In the genomic region with DNA sequence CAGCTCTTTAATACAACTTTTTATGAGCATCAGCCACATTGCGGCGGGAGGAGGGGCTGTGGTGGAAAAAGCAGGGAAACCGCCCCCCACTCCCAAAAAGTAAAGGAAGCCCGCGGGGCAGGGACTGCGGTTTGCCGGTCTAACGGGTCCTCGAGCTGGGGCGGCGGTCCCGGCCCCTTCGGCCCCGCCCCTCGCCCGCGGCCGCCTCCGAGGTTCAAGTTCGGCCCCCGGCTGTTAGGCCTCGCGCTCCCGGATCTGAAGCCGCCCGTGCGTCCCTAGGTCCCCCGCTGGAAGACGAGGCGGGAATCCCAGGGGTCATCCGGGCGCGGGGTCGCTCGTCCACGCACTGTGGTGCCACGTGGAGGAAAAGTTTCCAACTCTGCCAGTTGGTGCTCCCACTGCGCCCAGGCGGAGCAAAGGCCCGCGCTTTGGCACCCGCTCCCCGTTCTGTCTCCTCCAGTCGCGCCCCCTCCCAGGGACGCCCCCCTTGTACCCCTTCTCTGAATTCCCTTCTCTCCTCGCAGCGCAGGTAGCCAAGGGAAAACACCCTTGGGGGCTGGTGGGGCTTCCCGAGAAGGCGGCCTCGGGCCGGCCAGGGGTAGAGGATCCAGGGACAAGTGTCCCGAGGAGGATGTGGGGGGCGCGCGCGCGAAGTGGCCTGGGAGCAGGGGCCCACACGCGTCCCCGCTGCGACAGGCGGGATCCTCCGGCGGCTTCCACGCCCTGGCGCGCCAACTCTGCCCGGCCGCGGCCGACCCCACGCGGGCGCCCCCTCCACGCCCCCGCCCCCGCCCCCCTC, we compare ENCODE assay signal across 1 cellular context.
TF ChIP-seq lines count a peak whose summit lies in the region.

No MANE protein-coding gene starts in this region.

TF ChIP-seq in HEK293, 187 proteins besides CTCF, POLR2A, EP300 and RAD21 (continued from another document and continues in another):
- TF ChIP-seq, protein P1, sequence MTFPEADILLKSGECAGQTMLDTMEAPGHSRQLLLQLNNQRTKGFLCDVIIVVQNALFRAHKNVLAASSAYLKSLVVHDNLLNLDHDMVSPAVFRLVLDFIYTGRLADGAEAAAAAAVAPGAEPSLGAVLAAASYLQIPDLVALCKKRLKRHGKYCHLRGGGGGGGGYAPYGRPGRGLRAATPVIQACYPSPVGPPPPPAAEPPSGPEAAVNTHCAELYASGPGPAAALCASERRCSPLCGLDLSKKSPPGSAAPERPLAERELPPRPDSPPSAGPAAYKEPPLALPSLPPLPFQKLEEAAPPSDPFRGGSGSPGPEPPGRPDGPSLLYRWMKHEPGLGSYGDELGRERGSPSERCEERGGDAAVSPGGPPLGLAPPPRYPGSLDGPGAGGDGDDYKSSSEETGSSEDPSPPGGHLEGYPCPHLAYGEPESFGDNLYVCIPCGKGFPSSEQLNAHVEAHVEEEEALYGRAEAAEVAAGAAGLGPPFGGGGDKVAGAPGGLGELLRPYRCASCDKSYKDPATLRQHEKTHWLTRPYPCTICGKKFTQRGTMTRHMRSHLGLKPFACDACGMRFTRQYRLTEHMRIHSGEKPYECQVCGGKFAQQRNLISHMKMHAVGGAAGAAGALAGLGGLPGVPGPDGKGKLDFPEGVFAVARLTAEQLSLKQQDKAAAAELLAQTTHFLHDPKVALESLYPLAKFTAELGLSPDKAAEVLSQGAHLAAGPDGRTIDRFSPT (tag by site-specific recombination; IDR thresholded peaks at IDR 0.05), result peak; percentile 71; the same call in 1 of the 2 replicates
- TF ChIP-seq FEZF1 (tag by site-specific recombination; IDR thresholded peaks at IDR 0.05) (peak; percentile 62), ZNF324 (tag by site-specific recombination; IDR thresholded peaks at IDR 0.05) (0 out of 2 replicates have a peak, but pooled peaks have one; percentile 48), SP7 (tag by site-specific recombination; IDR thresholded peaks at IDR 0.05) (peak; percentile 72), OVOL3 (tag by site-specific recombination; IDR thresholded peaks at IDR 0.05) (no peak), ZNF776 (tag by site-specific recombination; IDR thresholded peaks at IDR 0.05; ENCODE audit: borderline replicate concordance) (no peak), ZSCAN30 (tag by site-specific recombination; IDR thresholded peaks at IDR 0.05) (peak; percentile 51; the same call in 1 of the 2 replicates), ZNF16 (tag by site-specific recombination; IDR thresholded peaks at IDR 0.05; ENCODE audit: low read depth) (no peak), KLF8 (tag by site-specific recombination; IDR thresholded peaks at IDR 0.05) (peak; percentile 78), ZNF654 (tag by site-specific recombination; IDR thresholded peaks at IDR 0.05; ENCODE audit: low read depth) (no peak), ZBTB21 (tag by site-specific recombination; IDR thresholded peaks at IDR 0.05) (no peak), ZNF175 (tag by site-specific recombination; IDR thresholded peaks at IDR 0.05) (no peak), SP2 (tag by site-specific recombination; IDR thresholded peaks at IDR 0.05) (peak; percentile 79), ZEB2 (tag by site-specific recombination; IDR thresholded peaks at IDR 0.05) (peak; percentile 74), KLF16 (tag by site-specific recombination; IDR thresholded peaks at IDR 0.05) (peak; percentile 89), ZNF423 (tag by site-specific recombination; IDR thresholded peaks at IDR 0.05) (peak; percentile 74), ZNF354C (tag by site-specific recombination; IDR thresholded peaks at IDR 0.05; ENCODE audit: borderline replicate concordance, low read depth) (no peak), ZNF624 (tag by site-specific recombination; IDR thresholded peaks at IDR 0.05) (no peak), ZNF266 (tag by site-specific recombination; IDR thresholded peaks at IDR 0.05; ENCODE audit: low read depth) (no peak), ZNF184 (tag by site-specific recombination; IDR thresholded peaks at IDR 0.05) (no peak), ZFP3 (tag by site-specific recombination; IDR thresholded peaks at IDR 0.05; ENCODE audit: low read depth) (no peak), ZNF155 (tag by site-specific recombination; IDR thresholded peaks at IDR 0.05) (no peak), GLIS2 (tag by site-specific recombination; IDR thresholded peaks at IDR 0.05) (peak; percentile 98), ZNF544 (tag by site-specific recombination; IDR thresholded peaks at IDR 0.05) (no peak), ZBTB1 (tag by site-specific recombination; IDR thresholded peaks at IDR 0.05) (no peak), PRDM1 (tag by site-specific recombination; IDR thresholded peaks at IDR 0.05) (no peak), ZNF112 (tag by site-specific recombination; IDR thresholded peaks at IDR 0.05) (no peak), ZNF530 (tag by site-specific recombination; IDR thresholded peaks at IDR 0.05; ENCODE audit: low read depth) (no peak), ZNF521 (tag by site-specific recombination; IDR thresholded peaks at IDR 0.05) (no peak), ZNF555 (tag by site-specific recombination; conservative IDR thresholded peaks at IDR 0.05) (no peak), ZNF791 (tag by site-specific recombination; IDR thresholded peaks at IDR 0.05) (no peak)
- TF ChIP-seq, protein P2, sequence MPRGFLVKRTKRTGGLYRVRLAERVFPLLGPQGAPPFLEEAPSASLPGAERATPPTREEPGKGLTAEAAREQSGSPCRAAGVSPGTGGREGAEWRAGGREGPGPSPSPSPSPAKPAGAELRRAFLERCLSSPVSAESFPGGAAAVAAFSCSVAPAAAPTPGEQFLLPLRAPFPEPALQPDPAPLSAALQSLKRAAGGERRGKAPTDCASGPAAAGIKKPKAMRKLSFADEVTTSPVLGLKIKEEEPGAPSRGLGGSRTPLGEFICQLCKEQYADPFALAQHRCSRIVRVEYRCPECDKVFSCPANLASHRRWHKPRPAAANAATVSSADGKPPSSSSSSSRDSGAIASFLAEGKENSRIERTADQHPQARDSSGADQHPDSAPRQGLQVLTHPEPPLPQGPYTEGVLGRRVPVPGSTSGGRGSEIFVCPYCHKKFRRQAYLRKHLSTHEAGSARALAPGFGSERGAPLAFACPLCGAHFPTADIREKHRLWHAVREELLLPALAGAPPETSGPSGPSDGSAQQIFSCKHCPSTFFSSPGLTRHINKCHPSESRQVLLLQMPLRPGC (tag by site-specific recombination; IDR thresholded peaks at IDR 0.05), result peak; percentile 30; the same call in 1 of the 2 replicates
- TF ChIP-seq, protein P3, sequence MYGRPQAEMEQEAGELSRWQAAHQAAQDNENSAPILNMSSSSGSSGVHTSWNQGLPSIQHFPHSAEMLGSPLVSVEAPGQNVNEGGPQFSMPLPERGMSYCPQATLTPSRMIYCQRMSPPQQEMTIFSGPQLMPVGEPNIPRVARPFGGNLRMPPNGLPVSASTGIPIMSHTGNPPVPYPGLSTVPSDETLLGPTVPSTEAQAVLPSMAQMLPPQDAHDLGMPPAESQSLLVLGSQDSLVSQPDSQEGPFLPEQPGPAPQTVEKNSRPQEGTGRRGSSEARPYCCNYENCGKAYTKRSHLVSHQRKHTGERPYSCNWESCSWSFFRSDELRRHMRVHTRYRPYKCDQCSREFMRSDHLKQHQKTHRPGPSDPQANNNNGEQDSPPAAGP (tag by site-specific recombination; IDR thresholded peaks at IDR 0.05), result peak; percentile 35; the same call in 1 of the 2 replicates
- TF ChIP-seq, protein P4, sequence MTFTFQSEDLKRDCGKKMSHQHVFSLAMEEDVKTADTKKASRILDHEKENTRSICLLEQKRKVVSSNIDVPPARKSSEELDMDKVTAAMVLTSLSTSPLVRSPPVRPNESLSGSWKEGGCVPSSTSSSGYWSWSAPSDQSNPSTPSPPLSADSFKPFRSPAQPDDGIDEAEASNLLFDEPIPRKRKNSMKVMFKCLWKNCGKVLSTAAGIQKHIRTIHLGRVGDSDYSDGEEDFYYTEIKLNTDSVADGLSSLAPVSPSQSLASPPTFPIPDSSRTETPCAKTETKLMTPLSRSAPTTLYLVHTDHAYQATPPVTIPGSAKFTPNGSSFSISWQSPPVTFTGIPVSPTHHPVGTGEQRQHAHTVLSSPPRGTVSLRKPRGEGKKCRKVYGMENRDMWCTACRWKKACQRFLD (tag by site-specific recombination; IDR thresholded peaks at IDR 0.05), result no peak
- TF ChIP-seq, protein P5, sequence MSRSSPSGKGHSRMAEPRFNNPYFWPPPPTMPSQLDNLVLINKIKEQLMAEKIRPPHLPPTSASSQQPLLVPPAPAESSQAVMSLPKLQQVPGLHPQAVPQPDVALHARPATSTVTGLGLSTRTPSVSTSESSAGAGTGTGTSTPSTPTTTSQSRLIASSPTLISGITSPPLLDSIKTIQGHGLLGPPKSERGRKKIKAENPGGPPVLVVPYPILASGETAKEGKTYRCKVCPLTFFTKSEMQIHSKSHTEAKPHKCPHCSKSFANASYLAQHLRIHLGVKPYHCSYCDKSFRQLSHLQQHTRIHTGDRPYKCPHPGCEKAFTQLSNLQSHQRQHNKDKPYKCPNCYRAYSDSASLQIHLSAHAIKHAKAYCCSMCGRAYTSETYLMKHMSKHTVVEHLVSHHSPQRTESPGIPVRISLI (tag by site-specific recombination; IDR thresholded peaks at IDR 0.05), result no peak
- TF ChIP-seq, protein P6, sequence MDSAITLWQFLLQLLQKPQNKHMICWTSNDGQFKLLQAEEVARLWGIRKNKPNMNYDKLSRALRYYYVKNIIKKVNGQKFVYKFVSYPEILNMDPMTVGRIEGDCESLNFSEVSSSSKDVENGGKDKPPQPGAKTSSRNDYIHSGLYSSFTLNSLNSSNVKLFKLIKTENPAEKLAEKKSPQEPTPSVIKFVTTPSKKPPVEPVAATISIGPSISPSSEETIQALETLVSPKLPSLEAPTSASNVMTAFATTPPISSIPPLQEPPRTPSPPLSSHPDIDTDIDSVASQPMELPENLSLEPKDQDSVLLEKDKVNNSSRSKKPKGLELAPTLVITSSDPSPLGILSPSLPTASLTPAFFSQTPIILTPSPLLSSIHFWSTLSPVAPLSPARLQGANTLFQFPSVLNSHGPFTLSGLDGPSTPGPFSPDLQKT (IDR thresholded peaks at IDR 0.05; ENCODE audit: borderline replicate concordance, low read depth, low read length), result no peak
- TF ChIP-seq, protein P7, sequence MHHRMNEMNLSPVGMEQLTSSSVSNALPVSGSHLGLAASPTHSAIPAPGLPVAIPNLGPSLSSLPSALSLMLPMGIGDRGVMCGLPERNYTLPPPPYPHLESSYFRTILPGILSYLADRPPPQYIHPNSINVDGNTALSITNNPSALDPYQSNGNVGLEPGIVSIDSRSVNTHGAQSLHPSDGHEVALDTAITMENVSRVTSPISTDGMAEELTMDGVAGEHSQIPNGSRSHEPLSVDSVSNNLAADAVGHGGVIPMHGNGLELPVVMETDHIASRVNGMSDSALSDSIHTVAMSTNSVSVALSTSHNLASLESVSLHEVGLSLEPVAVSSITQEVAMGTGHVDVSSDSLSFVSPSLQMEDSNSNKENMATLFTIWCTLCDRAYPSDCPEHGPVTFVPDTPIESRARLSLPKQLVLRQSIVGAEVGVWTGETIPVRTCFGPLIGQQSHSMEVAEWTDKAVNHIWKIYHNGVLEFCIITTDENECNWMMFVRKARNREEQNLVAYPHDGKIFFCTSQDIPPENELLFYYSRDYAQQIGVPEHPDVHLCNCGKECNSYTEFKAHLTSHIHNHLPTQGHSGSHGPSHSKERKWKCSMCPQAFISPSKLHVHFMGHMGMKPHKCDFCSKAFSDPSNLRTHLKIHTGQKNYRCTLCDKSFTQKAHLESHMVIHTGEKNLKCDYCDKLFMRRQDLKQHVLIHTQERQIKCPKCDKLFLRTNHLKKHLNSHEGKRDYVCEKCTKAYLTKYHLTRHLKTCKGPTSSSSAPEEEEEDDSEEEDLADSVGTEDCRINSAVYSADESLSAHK (tag by site-specific recombination; IDR thresholded peaks at IDR 0.05), result no peak; the same call in 1 of the 2 replicates
- TF ChIP-seq, protein P8, sequence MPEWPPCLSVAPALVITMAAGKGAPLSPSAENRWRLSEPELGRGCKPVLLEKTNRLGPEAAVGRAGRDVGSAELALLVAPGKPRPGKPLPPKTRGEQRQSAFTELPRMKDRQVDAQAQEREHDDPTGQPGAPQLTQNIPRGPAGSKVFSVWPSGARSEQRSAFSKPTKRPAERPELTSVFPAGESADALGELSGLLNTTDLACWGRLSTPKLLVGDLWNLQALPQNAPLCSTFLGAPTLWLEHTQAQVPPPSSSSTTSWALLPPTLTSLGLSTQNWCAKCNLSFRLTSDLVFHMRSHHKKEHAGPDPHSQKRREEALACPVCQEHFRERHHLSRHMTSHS (tag by site-specific recombination; IDR thresholded peaks at IDR 0.05), result no peak
- TF ChIP-seq, protein P9, sequence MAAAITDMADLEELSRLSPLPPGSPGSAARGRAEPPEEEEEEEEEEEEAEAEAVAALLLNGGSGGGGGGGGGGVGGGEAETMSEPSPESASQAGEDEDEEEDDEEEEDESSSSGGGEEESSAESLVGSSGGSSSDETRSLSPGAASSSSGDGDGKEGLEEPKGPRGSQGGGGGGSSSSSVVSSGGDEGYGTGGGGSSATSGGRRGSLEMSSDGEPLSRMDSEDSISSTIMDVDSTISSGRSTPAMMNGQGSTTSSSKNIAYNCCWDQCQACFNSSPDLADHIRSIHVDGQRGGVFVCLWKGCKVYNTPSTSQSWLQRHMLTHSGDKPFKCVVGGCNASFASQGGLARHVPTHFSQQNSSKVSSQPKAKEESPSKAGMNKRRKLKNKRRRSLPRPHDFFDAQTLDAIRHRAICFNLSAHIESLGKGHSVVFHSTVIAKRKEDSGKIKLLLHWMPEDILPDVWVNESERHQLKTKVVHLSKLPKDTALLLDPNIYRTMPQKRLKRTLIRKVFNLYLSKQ (tag by site-specific recombination; IDR thresholded peaks at IDR 0.05; ENCODE audit: borderline replicate concordance), result no peak
- TF ChIP-seq, protein P10, sequence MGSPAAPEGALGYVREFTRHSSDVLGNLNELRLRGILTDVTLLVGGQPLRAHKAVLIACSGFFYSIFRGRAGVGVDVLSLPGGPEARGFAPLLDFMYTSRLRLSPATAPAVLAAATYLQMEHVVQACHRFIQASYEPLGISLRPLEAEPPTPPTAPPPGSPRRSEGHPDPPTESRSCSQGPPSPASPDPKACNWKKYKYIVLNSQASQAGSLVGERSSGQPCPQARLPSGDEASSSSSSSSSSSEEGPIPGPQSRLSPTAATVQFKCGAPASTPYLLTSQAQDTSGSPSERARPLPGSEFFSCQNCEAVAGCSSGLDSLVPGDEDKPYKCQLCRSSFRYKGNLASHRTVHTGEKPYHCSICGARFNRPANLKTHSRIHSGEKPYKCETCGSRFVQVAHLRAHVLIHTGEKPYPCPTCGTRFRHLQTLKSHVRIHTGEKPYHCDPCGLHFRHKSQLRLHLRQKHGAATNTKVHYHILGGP (tag by site-specific recombination; IDR thresholded peaks at IDR 0.05), result no peak
